8 cellular contexts compared by ENCODE assay signal in the genomic region with DNA sequence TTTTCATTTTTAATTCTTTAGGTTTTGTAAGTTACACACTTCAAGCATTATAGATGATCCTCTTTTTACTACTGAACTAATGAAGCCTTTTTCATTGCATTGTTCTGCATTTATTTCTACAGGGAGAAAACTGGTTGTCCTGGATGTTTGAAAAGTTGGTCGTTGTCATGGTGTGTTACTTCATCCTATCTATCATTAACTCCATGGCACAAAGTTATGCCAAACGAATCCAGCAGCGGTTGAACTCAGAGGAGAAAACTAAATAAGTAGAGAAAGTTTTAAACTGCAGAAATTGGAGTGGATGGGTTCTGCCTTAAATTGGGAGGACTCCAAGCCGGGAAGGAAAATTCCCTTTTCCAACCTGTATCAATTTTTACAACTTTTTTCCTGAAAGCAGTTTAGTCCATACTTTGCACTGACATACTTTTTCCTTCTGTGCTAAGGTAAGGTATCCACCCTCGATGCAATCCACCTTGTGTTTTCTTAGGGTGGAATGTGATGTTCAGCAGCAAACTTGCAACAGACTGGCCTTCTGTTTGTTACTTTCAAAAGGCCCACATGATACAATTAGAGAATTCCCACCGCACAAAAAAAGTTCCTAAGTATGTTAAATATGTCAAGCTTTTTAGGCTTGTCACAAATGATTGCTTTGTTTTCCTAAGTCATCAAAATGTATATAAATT. TPM values are rescaled to one million over a fixed set of nuclear protein-coding genes. Genes with fewer than 3 reads are reported as not detected.
A peak's percentile ranks its signal among the peaks of the same experiment; 100 is the strongest.
DNase-seq lines count a peak whose midpoint lies in the region; TF ChIP-seq lines count a peak whose summit lies in the region.

No MANE protein-coding gene starts in this region.

- H3K27me3 ChIP-seq in A673 (replicated peaks; ENCODE audit: insufficient read depth, low read depth, low read length, poor library complexity), result no peaks in the 10 kb centered on the region

- 9 to 12% methylated on average over 6 of the region's 6 CpGs for WGBS in lower leg skin, 2 donors

- H3K4me3 ChIP-seq in A673 (ENCODE audit: low read depth, low read length, poor library complexity, severe bottlenecking) (peak overlapping the region; percentile 55), HEK293 (ENCODE audit: low read depth, low read length) (peak overlapping the region; percentile 70), lower leg skin (ENCODE audit: low read depth, poor library complexity, severe bottlenecking) (peak overlapping the region; percentile 57)

- CTCF ChIA-PET in A673 (lab: Charles Lee) (interaction anchor here (3.3 kb wide), 1 partner anchor 86 kb away, joined by 24 read pairs; no protein-coding TSS in a partner anchor), HEK293 (lab: Yijun Ruan, JAX) (interaction anchor here (0.6 to 7.7 kb wide), 18 partner anchors 14 to 516 kb away, joined by 3 to 73 read pairs (median 3); a partner anchor contains a TSS)

- POLR2A ChIA-PET in A673 (lab: Charles Lee; ENCODE audit: low non-redundant PET) (no interaction called here), HEK293 (lab: Yijun Ruan, JAX) (interaction anchor here (0.6 to 4.5 kb wide), 14 partner anchors 9 to 132 kb away, joined by 3 to 63 read pairs (median 4); a partner anchor contains a TSS)

- peaks cover 13% of the 10 kb centered on the region for H3K36me3 ChIP-seq in A673 (ENCODE audit: insufficient read depth, low read length, poor library complexity, severe bottlenecking)
- H3K36me3 ChIP-seq in HEK293 (ENCODE audit: control insufficient read depth in 2 of 2, insufficient read depth in 1 of 2, low read length in 2 of 2), result peaks cover 0 to 27% of the 10 kb centered on the region in 2 experiments; a peak in 1 of 3 replicates

- H3K27ac ChIP-seq in A673 (ENCODE audit: low read depth, low read length, poor library complexity, severe bottlenecking) (peak overlapping the region; percentile 100), HEK293 (ENCODE audit: extremely low read depth, low read depth, low read length) (peak overlapping the region; percentile 95)

- H3K4me1 ChIP-seq in A673 (ENCODE audit: insufficient read depth, low read length, poor library complexity, severe bottlenecking), result peaks cover 23% of the 10 kb centered on the region
- H3K4me1 ChIP-seq in HEK293 (ENCODE audit: control insufficient read depth, insufficient read depth, low read length), result peaks cover 17% of the 10 kb centered on the region

- intact Hi-C loops in A673 (cut with micrococcal nuclease; ENCODE audit: unreplicated experiment) (loop anchor here (1.0 to 5.0 kb wide), 3 partner anchors 37 to 86 kb away; no protein-coding TSS in a partner anchor), lower leg skin (cut with DNase I; ENCODE audit: low total_unique reads) (no loop called here)

- no peak for DNase-seq in A673 (ENCODE audit: low spot score)
- DNase-seq in astrocyte of the hippocampus (ENCODE audit: low read depth, low spot score), result peak; percentile 64
- DNase-seq in lower leg skin (ENCODE audit: low spot score in 2 of 2), result no peak
- no peak for DNase-seq in mucosa of gallbladder (ENCODE audit: low spot score)
- no peak for DNase-seq in pons (ENCODE audit: low spot score)
- no peak for DNase-seq in NCI-H1105 (lab: John Stamatoyannopoulos, UW)
- DNase-seq in NCI-H345 treated with DMSO at 0.1 percent for 48 hours (lab: John Stamatoyannopoulos, UW; ENCODE audit: unreplicated experiment), result no peak

- H3K9me3 ChIP-seq in A673 (ENCODE audit: low read depth, low read length, poor library complexity, severe bottlenecking) (no peaks in the 10 kb centered on the region), HEK293 (ENCODE audit: control insufficient read depth, insufficient read depth, low read depth, low read length) (no peaks in the 10 kb centered on the region)

- no peak for TF ChIP-seq POLR2A in lower leg skin (IDR thresholded peaks at IDR 0.05)

- TF ChIP-seq CTCF in A673 (conservative IDR thresholded peaks at IDR 0.05; ENCODE audit: low read depth, low read length), result no peak
- no peak for TF ChIP-seq CTCF in HEK293 (tag by site-specific recombination; IDR thresholded peaks at IDR 0.05)
- TF ChIP-seq CTCF in lower leg skin (IDR thresholded peaks at IDR 0.05), result no peak

- no TSS peak for BruUV-seq in A673 (replicated peaks; lab: Mats Ljungman, UMichigan)

TF ChIP-seq in HEK293, 187 proteins besides CTCF, POLR2A, EP300 and RAD21:
- peak; percentile 55; the same call in 1 of the 2 replicates for TF ChIP-seq IKZF3 (tag by site-specific recombination; IDR thresholded peaks at IDR 0.05)
- TF ChIP-seq, protein P1, sequence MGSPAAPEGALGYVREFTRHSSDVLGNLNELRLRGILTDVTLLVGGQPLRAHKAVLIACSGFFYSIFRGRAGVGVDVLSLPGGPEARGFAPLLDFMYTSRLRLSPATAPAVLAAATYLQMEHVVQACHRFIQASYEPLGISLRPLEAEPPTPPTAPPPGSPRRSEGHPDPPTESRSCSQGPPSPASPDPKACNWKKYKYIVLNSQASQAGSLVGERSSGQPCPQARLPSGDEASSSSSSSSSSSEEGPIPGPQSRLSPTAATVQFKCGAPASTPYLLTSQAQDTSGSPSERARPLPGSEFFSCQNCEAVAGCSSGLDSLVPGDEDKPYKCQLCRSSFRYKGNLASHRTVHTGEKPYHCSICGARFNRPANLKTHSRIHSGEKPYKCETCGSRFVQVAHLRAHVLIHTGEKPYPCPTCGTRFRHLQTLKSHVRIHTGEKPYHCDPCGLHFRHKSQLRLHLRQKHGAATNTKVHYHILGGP (tag by site-specific recombination; IDR thresholded peaks at IDR 0.05), result no peak

RNA-seq across cellular contexts. Expression of a gene that starts 53.0 kb away (rescaled TPM):
- total RNA-seq in A673 (2021) (16.1 and 23.3 TPM in 2 replicates), lower leg skin (10 to 100 TPM in 2 of 4 donors, 1 to 10 TPM in 2; 8.2 to 22.5 (median 13.2) TPM), mucosa of gallbladder (8.6 TPM)

RNA-seq across cellular contexts. Expression of a gene that starts 53.1 kb away (rescaled TPM):
- 56.4 and 56.5 TPM in 2 replicates for total RNA-seq in A673 (2021)
- total RNA-seq in lower leg skin, result 10 to 100 TPM; 21.3 to 52.5 (median 28.2) TPM
- 27.3 TPM for total RNA-seq in mucosa of gallbladder
